8 cellular contexts compared by ENCODE assay signal in the genomic region with DNA sequence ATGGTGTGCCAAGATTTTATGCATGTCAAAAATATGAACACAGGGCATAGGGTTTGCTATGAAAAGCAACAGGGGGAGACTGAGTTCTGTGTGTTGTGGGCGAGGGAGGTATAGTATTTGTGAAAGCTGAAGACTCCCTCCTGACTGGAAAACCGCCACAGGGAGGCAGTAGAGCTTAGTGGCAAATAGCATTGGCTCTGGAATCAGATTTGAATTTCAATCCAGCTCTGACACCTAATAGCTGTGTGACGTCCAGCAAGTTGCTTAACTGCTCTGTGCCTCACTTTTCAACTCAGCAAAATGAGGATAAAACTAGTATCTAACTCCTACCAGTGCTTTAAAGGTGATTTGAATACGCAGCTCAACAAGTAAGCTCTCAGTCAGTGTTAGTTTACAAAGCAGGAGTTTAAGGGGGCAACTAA. TPM values are rescaled to one million over a fixed set of nuclear protein-coding genes. Genes with fewer than 3 reads are reported as not detected.
DNase-seq lines count a peak whose midpoint lies in the region; ATAC-seq, FAIRE-seq and TF ChIP-seq lines count a peak whose summit lies in the region.
"Had no signal": no experiment of that assay in that cellular context is flagged by ENCODE, and none has a peak within 500 bp of the region (broad histone marks: within the 10 kb centered on the region; RNA-seq: fewer than 3 reads in every experiment).

No MANE protein-coding gene starts in this region.

- POLR2A ChIA-PET in HepG2 (lab: Yijun Ruan, JAX), result interaction anchor here (1.6 kb wide), 1 partner anchor 22 kb away, joined by 4 read pairs; a partner anchor contains a TSS

- peak; percentile 64 for ATAC-seq in HepG2
- ATAC-seq in GM21515 (IDR thresholded peaks at IDR 0.05; ENCODE audit: unreplicated experiment), result no peak

- H3K27me3 Mint-ChIP-seq in activated T-helper 2 cell treated with anti-CD3 and anti-CD28 coated beads, Interferon-gamma antibody, Interleukin-2, Interleukin-4, amounts not matched to agents 10 μg/mL and 5 μg/mL and 100 μg/mL, durations not matched to agents 14 hours and 24 hours and 36 hours (ENCODE audit: low read depth), result peaks cover 9% of the 10 kb centered on the region

- H3K27me3 ChIP-seq in HepG2 (ENCODE audit: control insufficient read depth in 1 of 2, insufficient read depth in 2 of 2, low read length in 2 of 2), result no peaks in the 10 kb centered on the region

- intact Hi-C loops in activated T-helper 2 cell treated with anti-CD3 and anti-CD28 coated beads, Interferon-gamma antibody, Interleukin-2, Interleukin-4, amounts not matched to agents 10 μg/mL and 5 μg/mL and 100 μg/mL, durations not matched to agents 14 hours and 24 hours and 36 hours (cut with micrococcal nuclease), result loop anchor here (2.0 kb wide), 1 partner anchor 405 kb away; no protein-coding TSS in a partner anchor
- intact Hi-C loops in HepG2 (cut with micrococcal nuclease; ENCODE audit: unreplicated experiment), result loop anchor here (2.0 kb wide), 1 partner anchor 143 kb away; no protein-coding TSS in a partner anchor

- FAIRE-seq in HepG2 (lab: Jason Lieb, UNC), result peak; percentile 88
- FAIRE-seq: TTC549 had no signal

- H3K79me2 ChIP-seq in HepG2 (ENCODE audit: insufficient read depth, low read length), result no peaks in the 10 kb centered on the region

- no peak overlapping the region for H3K4me3 Mint-ChIP-seq in activated T-helper 2 cell treated with anti-CD3 and anti-CD28 coated beads, Interferon-gamma antibody, Interleukin-2, Interleukin-4, amounts not matched to agents 10 μg/mL and 5 μg/mL and 100 μg/mL, durations not matched to agents 14 hours and 24 hours and 36 hours (ENCODE audit: low read depth)

- H3K4me2 ChIP-seq in HepG2 (ENCODE audit: low read depth, low read length), result no peak overlapping the region

- no peak for TF ChIP-seq POLR2A in HepG2 (IDR thresholded peaks at IDR 0.05; ENCODE audit: insufficient read depth in 1 of 2, low read depth in 2 of 2, low read length in 2 of 2)

- BruUV-seq in HepG2 (replicated peaks; lab: Mats Ljungman, UMichigan), result no TSS peak

- no peaks in the 10 kb centered on the region for H3K9me3 Mint-ChIP-seq in activated T-helper 2 cell treated with anti-CD3 and anti-CD28 coated beads, Interferon-gamma antibody, Interleukin-2, Interleukin-4, amounts not matched to agents 10 μg/mL and 5 μg/mL and 100 μg/mL, durations not matched to agents 14 hours and 24 hours and 36 hours

- TF ChIP-seq RAD21 in HepG2 (CRISPR knock-in tag; IDR thresholded peaks at IDR 0.05), result 0 out of 2 replicates have a peak, but pooled peaks have one; percentile 50

- H3K4me1 Mint-ChIP-seq in activated T-helper 2 cell treated with anti-CD3 and anti-CD28 coated beads, Interferon-gamma antibody, Interleukin-2, Interleukin-4, amounts not matched to agents 10 μg/mL and 5 μg/mL and 100 μg/mL, durations not matched to agents 14 hours and 24 hours and 36 hours (ENCODE audit: low read depth), result peaks cover 17% of the 10 kb centered on the region

- peak; percentile 43 for TF ChIP-seq CTCF in GM12865 (IDR thresholded peaks at IDR 0.05; ENCODE audit: insufficient read depth, low read depth, low read length, missing control alignments)
- peak; percentile 50 for TF ChIP-seq CTCF in HepG2 (CRISPR knock-in tag; IDR thresholded peaks at IDR 0.05)

- H4K20me1 ChIP-seq in HepG2 (ENCODE audit: insufficient read depth, low read length), result no peaks in the 10 kb centered on the region

- no peaks in the 10 kb centered on the region for H3K9me3 ChIP-seq in HepG2 (ENCODE audit: low read length)

- no peak overlapping the region for H3K4me3 ChIP-seq in GM12865 (ENCODE audit: low read depth, low read length)
- H3K4me3 ChIP-seq in HepG2 (replicated peaks in 1 of 3; ENCODE audit: insufficient read depth in 1 of 3, low read depth in 2 of 3, low read length in 3 of 3), result no peak overlapping the region

- 27% methylated on average over 4 of the region's 4 CpGs for WGBS in HepG2 (ENCODE audit: low lambda C conversion rate)

- in situ Hi-C loops in HepG2 (cut with HindIII; ENCODE audit: extremely low pct_ligation_motif_present, low pct_unique_long_range_greater_than_20kb), result no loop called here

- no peaks in the 10 kb centered on the region for H3K36me3 ChIP-seq in HepG2 (replicated peaks in 1 of 2; ENCODE audit: control insufficient read depth in 1 of 2, insufficient read depth in 2 of 2, low read length in 2 of 2)

- no peak overlapping the region for H3K27ac ChIP-seq in HepG2 (ENCODE audit: extremely low read length, insufficient read depth, low read length)

- no peak overlapping the region for H3K27ac Mint-ChIP-seq in activated T-helper 2 cell treated with anti-CD3 and anti-CD28 coated beads, Interferon-gamma antibody, Interleukin-2, Interleukin-4, amounts not matched to agents 10 μg/mL and 5 μg/mL and 100 μg/mL, durations not matched to agents 14 hours and 24 hours and 36 hours

- peaks cover 27% of the 10 kb centered on the region for H3K4me1 ChIP-seq in HepG2 (ENCODE audit: insufficient read depth, low read length)

- TF ChIP-seq EP300 in HepG2 (IDR thresholded peaks at IDR 0.05; ENCODE audit: low read depth in 2 of 2, low read length in 2 of 2), result no peak
- no peak for TF ChIP-seq EP300 in HepG2 (CRISPR knock-in tag; IDR thresholded peaks at IDR 0.05; ENCODE audit: borderline replicate concordance)

- CTCF ChIA-PET in HepG2 (lab: Yijun Ruan, JAX; ENCODE audit: low intra/inter-chr PET ratio, low total read pairs), result no interaction called here

- H3K9ac ChIP-seq in HepG2 (ENCODE audit: insufficient read depth, low read depth, low read length), result no peak overlapping the region

- no peak overlapping the region for H2AFZ ChIP-seq in HepG2 (ENCODE audit: low read length)

- DNase-seq in GM12865 (ENCODE audit: low read depth) (peak; percentile 43), NOMO-1 treated with DMSO at 0.1 percent for 48 hours (lab: John Stamatoyannopoulos, UW; ENCODE audit: unreplicated experiment) (peak; percentile 35), HepG2 (ENCODE audit: low spot score) (no peak), 8988T (no peak), SKM-1 (lab: John Stamatoyannopoulos, UW; ENCODE audit: unreplicated experiment) (no peak)
- peak; percentile 46 for DNase-seq in activated T-helper 2 cell treated with anti-CD3 and anti-CD28 coated beads, Interferon-gamma antibody, Interleukin-2, Interleukin-4, amounts not matched to agents 10 μg/mL and 5 μg/mL and 100 μg/mL, durations not matched to agents 14 hours and 24 hours and 36 hours (ENCODE audit: low spot score)

- no peaks in the 10 kb centered on the region for H3K36me3 Mint-ChIP-seq in activated T-helper 2 cell treated with anti-CD3 and anti-CD28 coated beads, Interferon-gamma antibody, Interleukin-2, Interleukin-4, amounts not matched to agents 10 μg/mL and 5 μg/mL and 100 μg/mL, durations not matched to agents 14 hours and 24 hours and 36 hours (ENCODE audit: low read depth)

TF ChIP-seq in HepG2, 621 proteins besides CTCF, POLR2A, EP300 and RAD21 (continues in another document):
- TF ChIP-seq SMC3 (IDR thresholded peaks at IDR 0.05; ENCODE audit: low read length) (peak; percentile 66), STAG1 (CRISPR knock-in tag; IDR thresholded peaks at IDR 0.05) (peak; percentile 69), ZMYM3 (CRISPR knock-in tag; IDR thresholded peaks at IDR 0.05) (0 out of 2 replicates have a peak, but pooled peaks have one; percentile 18), CEBPG (CRISPR knock-in tag; IDR thresholded peaks at IDR 0.05) (peak; percentile 15; the same call in 1 of the 2 replicates)
- TF ChIP-seq, protein P1, sequence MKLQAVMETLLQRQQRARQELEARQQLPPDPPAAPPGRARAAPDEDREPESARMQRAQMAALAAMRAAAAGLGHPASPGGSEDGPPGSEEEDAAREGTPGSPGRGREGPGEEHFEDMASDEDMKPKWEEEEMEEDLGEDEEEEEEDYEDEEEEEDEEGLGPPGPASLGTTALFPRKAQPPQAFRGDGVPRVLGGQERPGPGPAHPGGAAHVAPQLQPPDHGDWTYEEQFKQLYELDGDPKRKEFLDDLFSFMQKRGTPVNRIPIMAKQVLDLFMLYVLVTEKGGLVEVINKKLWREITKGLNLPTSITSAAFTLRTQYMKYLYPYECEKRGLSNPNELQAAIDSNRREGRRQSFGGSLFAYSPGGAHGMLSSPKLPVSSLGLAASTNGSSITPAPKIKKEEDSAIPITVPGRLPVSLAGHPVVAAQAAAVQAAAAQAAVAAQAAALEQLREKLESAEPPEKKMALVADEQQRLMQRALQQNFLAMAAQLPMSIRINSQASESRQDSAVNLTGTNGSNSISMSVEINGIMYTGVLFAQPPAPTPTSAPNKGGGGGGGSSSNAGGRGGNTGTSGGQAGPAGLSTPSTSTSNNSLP (IDR thresholded peaks at IDR 0.05; ENCODE audit: low read depth, low read length), result peak; percentile 84

RNA-seq across cellular contexts. Expression of a gene that starts 22.0 kb away (rescaled TPM):
- total RNA-seq in activated T-helper 2 cell treated with anti-CD3 and anti-CD28 coated beads, Interferon-gamma antibody, Interleukin-2, Interleukin-4, amounts not matched to agents 10 μg/mL and 5 μg/mL and 100 μg/mL, durations not matched to agents 14 hours and 24 hours and 36 hours, result 247 and 255 TPM in 2 replicates
- total RNA-seq in HepG2 (2016; rRNA removed; fragmentation: Illumina TruSeq; extraction: Trizol), result 305 and 410 TPM in 2 replicates
- total RNA-seq in HepG2 (2016; cell fraction: cytosol; rRNA removed; fragmentation: Illumina TruSeq; extraction: Trizol; ENCODE audit: low read depth), result 130 and 151 TPM in 2 replicates
- 293 and 395 TPM in 2 replicates for total RNA-seq in HepG2 (2016; cell fraction: insoluble cytoplasmic fraction; rRNA removed; fragmentation: Illumina TruSeq; extraction: Trizol)
- total RNA-seq in HepG2 (2016; cell fraction: membrane; rRNA removed; fragmentation: Illumina TruSeq; extraction: Trizol), result 181 and 208 TPM in 2 replicates
- 176 and 216 TPM in 2 replicates for total RNA-seq in HepG2 (2016; cell fraction: nucleus; rRNA removed; fragmentation: Illumina TruSeq; extraction: Trizol)
- 76.7 and 111 TPM in 2 replicates for polyA plus RNA-seq in HepG2 (2011; rRNA removed)
- polyA plus RNA-seq in HepG2 (2011; cell fraction: cytosol; rRNA removed), result 89.6 and 93.6 TPM in 2 replicates
- 62.8 and 68.9 TPM in 2 replicates for polyA plus RNA-seq in HepG2 (2011; cell fraction: nucleus; rRNA removed)
- 104 and 144 TPM in 2 replicates for polyA plus RNA-seq in HepG2 (2012)
- 63.3 and 66.0 TPM in 2 replicates for polyA plus RNA-seq in HepG2 (2016; cell fraction: cytosol; fragmentation: Illumina TruSeq; extraction: Trizol; ENCODE audit: low read depth)
- polyA plus RNA-seq in HepG2 (2016; cell fraction: insoluble cytoplasmic fraction; fragmentation: Illumina TruSeq; extraction: Trizol; ENCODE audit: low read depth), result 396 and 415 TPM in 2 replicates
- 85.9 and 88.8 TPM in 2 replicates for polyA plus RNA-seq in HepG2 (2016; cell fraction: membrane; fragmentation: Illumina TruSeq; extraction: Trizol; ENCODE audit: low read depth)
- 251 and 259 TPM in 2 replicates for polyA plus RNA-seq in HepG2 (2016; cell fraction: nucleus; fragmentation: Illumina TruSeq; extraction: Trizol; ENCODE audit: insufficient read depth, low read depth)
- 207 and 617 TPM in 2 replicates for polyA minus RNA-seq in HepG2 (2011; rRNA and poly(A)+ RNA removed; ENCODE audit: low replicate concordance)
- polyA minus RNA-seq in HepG2 (2011; cell fraction: cytosol; rRNA and poly(A)+ RNA removed), result 122 and 150 TPM in 2 replicates
- 120 and 124 TPM in 2 replicates for polyA minus RNA-seq in HepG2 (2011; cell fraction: nucleus; rRNA and poly(A)+ RNA removed)

Comparison
In these comparisons a context has a peak if more than half of its experiments do, and no peak if none do; other contexts are left out.
1. DNase-seq: peak in GM12865 (single experiment), NOMO-1 treated with DMSO at 0.1 percent for 48 hours (single experiment) and activated T-helper 2 cell treated with anti-CD3 and anti-CD28 coated beads, Interferon-gamma antibody, Interleukin-2, Interleukin-4, amounts not matched to agents 10 μg/mL and 5 μg/mL and 100 μg/mL, durations not matched to agents 14 hours and 24 hours and 36 hours (single experiment); none in HepG2 (single experiment), 8988T (single experiment) and SKM-1 (single experiment).